ENCODE assay signal across 2 cellular contexts in the genomic region with DNA sequence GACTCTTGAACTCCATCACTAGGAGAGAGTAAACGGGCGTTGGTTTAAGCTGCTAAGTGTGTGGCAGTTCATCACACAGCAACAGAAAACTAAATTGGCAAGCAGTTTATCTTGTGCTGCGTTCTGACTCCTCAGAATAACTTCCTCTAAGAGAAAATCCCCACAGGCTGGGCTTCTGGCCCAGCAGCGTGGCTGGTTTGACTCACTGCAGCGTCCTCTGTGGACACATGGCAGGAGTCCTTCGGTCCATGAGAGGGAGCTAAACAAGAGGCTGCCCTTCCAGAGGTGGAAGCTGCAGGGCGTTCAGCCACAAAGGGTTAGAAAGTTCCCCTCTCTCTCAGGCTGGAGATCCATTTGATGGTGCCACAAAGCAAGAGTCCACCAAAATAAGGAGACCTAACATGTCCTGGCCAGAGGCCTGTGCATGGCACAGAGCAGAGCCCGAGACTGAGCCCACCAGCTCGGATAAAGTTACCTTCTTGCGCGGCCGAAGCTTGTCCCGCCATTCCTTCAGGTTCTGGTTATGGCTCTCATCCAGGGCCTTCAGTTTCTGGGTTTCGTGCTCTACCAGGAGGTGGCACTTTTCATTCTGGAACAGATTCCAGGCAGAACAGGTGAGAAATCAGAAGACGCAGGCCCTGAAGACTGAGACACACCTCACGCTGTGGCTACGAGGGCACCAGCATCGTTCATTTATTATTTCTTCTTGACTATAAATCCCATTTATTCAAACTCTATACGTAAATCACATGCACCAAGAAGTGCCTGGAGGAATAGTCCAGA.
TF ChIP-seq lines count a peak whose summit lies in the region.

No MANE protein-coding gene starts in this region.

TF ChIP-seq in GM23338, 12 proteins besides CTCF, POLR2A, EP300 and RAD21 (continued from another document):
- TF ChIP-seq, protein P1, sequence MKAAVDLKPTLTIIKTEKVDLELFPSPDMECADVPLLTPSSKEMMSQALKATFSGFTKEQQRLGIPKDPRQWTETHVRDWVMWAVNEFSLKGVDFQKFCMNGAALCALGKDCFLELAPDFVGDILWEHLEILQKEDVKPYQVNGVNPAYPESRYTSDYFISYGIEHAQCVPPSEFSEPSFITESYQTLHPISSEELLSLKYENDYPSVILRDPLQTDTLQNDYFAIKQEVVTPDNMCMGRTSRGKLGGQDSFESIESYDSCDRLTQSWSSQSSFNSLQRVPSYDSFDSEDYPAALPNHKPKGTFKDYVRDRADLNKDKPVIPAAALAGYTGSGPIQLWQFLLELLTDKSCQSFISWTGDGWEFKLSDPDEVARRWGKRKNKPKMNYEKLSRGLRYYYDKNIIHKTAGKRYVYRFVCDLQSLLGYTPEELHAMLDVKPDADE (IDR thresholded peaks at IDR 0.05) = no peak
- no peak for TF ChIP-seq NANOG (IDR thresholded peaks at IDR 0.05; ENCODE audit: borderline replicate concordance)

TF ChIP-seq in K562, 482 proteins besides CTCF, POLR2A, EP300 and RAD21 (continued from another document):
- TF ChIP-seq SRF (CRISPR knock-in tag; IDR thresholded peaks at IDR 0.05) (no peak), KAT8 (IDR thresholded peaks at IDR 0.05; ENCODE audit: low read depth) (no peak)
